In the genomic region with DNA sequence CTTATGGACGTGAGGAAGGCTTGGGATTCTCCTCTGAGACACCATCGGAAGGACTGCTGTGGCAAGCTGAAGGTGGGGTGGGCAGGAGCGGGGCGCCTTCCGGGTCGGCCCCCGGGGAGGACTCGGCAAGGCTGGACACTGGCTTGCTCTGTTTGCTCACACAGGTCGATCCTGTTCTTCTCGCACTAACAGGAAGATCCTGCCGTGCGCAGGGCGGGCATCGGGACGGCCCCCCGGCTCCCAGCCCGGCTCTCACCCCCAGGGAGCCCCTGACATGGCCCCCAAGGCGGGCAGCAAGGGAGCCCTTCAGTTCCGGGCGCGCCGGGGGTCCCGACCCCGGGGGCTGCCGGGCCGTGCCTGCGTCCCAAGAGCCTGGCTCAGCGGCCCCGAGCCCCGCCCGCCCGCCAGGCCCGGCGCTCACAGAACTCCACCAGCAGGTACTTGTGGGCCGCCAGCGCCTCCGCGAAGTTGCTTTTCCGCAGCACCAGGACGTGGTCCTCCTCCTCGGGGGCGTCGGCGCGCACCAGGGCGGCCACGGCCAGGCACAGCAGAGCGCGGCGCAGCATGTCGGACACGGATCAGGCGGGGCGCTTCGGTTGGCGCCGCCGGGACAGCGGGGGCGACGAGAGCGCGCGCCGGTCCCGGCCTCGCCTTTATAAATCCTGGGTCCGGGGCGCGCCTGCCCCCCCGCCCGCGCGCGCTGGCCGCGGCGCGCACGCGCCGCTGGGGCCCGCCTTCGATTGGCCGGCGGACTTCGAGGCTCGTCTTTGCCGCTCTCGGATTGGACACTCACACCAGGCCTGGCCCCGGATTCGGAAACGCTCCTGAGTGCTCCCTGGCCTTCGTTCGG, we compare ENCODE assay signal across 8 cellular contexts. TPM values are rescaled to one million over a fixed set of nuclear protein-coding genes. Genes with fewer than 3 reads are reported as not detected.
DNase-seq lines count a peak whose midpoint lies in the region; ATAC-seq and TF ChIP-seq lines count a peak whose summit lies in the region.

A gene (minus strand): TSS at position 630 of the 850 bp plus-strand sequence. CDS start 64 bp downstream, at position 566.

- peak within 1 kb of the TSS; percentile 81 for H3K4me3 ChIP-seq in GM12875 (ENCODE audit: low read depth, low read length)
- H3K4me3 ChIP-seq in WI38 (ENCODE audit: low read depth, low read length) = peak within 1 kb of the TSS; percentile 96
- peak within 1 kb of the TSS; percentile 88 to 97 (median 94) for H3K4me3 ChIP-seq in esophagus squamous epithelium
- peak within 1 kb of the TSS; percentile 79 for H3K4me3 ChIP-seq in neuron (ENCODE audit: low read length)

- H3K36me3 ChIP-seq in esophagus squamous epithelium (peaks cover 0 to 53% (median 0%) of the 10 kb centered on the region in 3 donors), neuron (ENCODE audit: insufficient read depth, low read length) (peaks cover 34% of the 10 kb centered on the region)

- H3K9me3 ChIP-seq in esophagus squamous epithelium (no peaks in the 10 kb centered on the region), neuron (ENCODE audit: low read length) (no peaks in the 10 kb centered on the region)

- peak; percentile 77 for ATAC-seq in HG02763 (IDR thresholded peaks at IDR 0.05; ENCODE audit: unreplicated experiment)

- TF ChIP-seq CTCF in GM12875 (IDR thresholded peaks at IDR 0.05; ENCODE audit: borderline replicate concordance, insufficient read depth, low read depth, low read length) = no peak
- no peak for TF ChIP-seq CTCF in WI38 (IDR thresholded peaks at IDR 0.05; ENCODE audit: low read depth, low read length)
- no peak for TF ChIP-seq CTCF in esophagus squamous epithelium (IDR thresholded peaks at IDR 0.05)

- H3K27ac ChIP-seq in esophagus squamous epithelium = peak within 1 kb of the TSS; percentile 99 to 100 (median 99)

- DNase-seq in esophagus squamous epithelium (lab: John Stamatoyannopoulos, UW) = no peak
- DNase-seq in DMS153 treated with DMSO at 0.1 percent for 48 hours (lab: John Stamatoyannopoulos, UW; ENCODE audit: unreplicated experiment) = no peak
- DNase-seq in SHP77 (lab: John Stamatoyannopoulos, UW) = no peak
- no peak for DNase-seq in activated effector memory CD4-positive, alpha-beta T cell treated with anti-CD3 and anti-CD28 coated beads, Interleukin-2, amount 50 U/mL, for 16 hours

- intact Hi-C loops in esophagus squamous epithelium (cut with DNase I) = no loop called here

- peaks cover 34 to 85% (median 52%) of the 10 kb centered on the region in 3 donors for H3K4me1 ChIP-seq in esophagus squamous epithelium
- peaks cover 15% of the 10 kb centered on the region for H3K4me1 ChIP-seq in neuron (ENCODE audit: insufficient read depth, low read length)

- peak in 2 of 4 donors; percentile 86 to 90 for TF ChIP-seq POLR2A in esophagus squamous epithelium (IDR thresholded peaks at IDR 0.05)

- H2AFZ ChIP-seq in neuron (ENCODE audit: low read depth, low read length) = no peak within 1 kb of the TSS

- H3K27me3 ChIP-seq in esophagus squamous epithelium (no peaks in the 10 kb centered on the region), neuron (ENCODE audit: insufficient read depth, low read length) (no peaks in the 10 kb centered on the region)

- WGBS in esophagus squamous epithelium, 2 donors = 0 to 2% methylated on average over 9 to 17 of the region's 95 CpGs

RNA-seq across cellular contexts. Expression of the gene that starts here (rescaled TPM):
- 1,000 to 10,000 TPM in 3 of 4 donors, 100 to 1,000 TPM in 1; 459 to 2,191 (median 1,569) TPM for total RNA-seq in esophagus squamous epithelium
